Comparison of ENCODE assay signal across 29 cellular contexts in the genomic region with DNA sequence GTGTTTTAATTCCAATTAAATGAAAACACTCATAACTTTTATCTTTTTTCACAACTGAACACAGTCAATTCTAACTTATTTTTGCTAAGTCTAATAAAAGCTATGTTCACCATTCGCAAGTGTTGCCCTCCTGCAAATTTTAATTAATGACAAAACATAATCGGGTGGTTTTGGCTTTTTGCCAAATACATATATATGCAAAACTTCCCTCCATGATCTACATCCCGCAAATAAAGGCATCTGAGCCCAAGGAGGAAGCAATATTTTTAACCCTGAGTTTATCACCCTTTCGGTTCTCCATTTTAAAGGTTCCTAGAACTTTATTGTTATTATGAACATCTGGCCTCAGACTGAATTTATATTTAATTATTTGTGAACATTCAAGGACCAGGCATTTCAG.
"Had no signal": no experiment of that assay in that cellular context is flagged by ENCODE, and none has a peak within 500 bp of the region (broad histone marks: within the 10 kb centered on the region; RNA-seq: fewer than 3 reads in every experiment).

No MANE protein-coding gene starts in this region.

- H3K27ac ChIP-seq: ascending aorta, cardiac muscle cell, colonic mucosa, epithelial cell of prostate, esophagus squamous epithelium, heart right ventricle, ovary, sigmoid colon, thyroid gland, upper lobe of left lung, vagina, VCaP had no signal

- DNase-seq: activated CD4-positive, alpha-beta T cell treated with anti-CD3 and anti-CD28 coated beads for 48 hours; activated CD4-positive, alpha-beta T cell treated with anti-CD3 and anti-CD28 coated beads, Interleukin-2, amount 50 U/mL, for 48 hours; activated CD8-positive, alpha-beta memory T cell treated with anti-CD3 and anti-CD28 coated beads for 24 hours; activated effector memory CD4-positive, alpha-beta T cell treated with Interleukin-2 at 50 U/mL for 16 hours; activated naive CD4-positive, alpha-beta T cell treated with anti-CD3 and anti-CD28 coated beads for 36 hours; activated naive CD8-positive, alpha-beta T cell treated with anti-CD3 and anti-CD28 coated beads for 36 hours; cerebellar nuclear complex; colonic mucosa; effector CD8-positive, alpha-beta T cell; esophagus squamous epithelium; foreskin melanocyte; heart right ventricle; naive thymus-derived CD4-positive, alpha-beta T cell; ovary; sigmoid colon; small intestine; stimulated activated CD4-positive, alpha-beta T cell treated with anti-CD3 and anti-CD28 coated beads, Interleukin-4, amount 100 ng/mL, for 4 hours; stimulated activated CD8-positive, alpha-beta memory T cell treated with anti-CD3 and anti-CD28 coated beads, Interleukin-4, amount 100 ng/mL, for 48 hours; stimulated activated naive CD8-positive, alpha-beta T cell treated with anti-CD3 and anti-CD28 coated beads, Interleukin-15, amount 100 ng/mL, for 72 hours; thyroid gland; upper lobe of left lung had no signal

- H3K4me3 ChIP-seq: ascending aorta, cardiac muscle cell, colonic mucosa, esophagus squamous epithelium, heart right ventricle, ovary, sigmoid colon, thyroid gland, upper lobe of left lung, vagina had no signal

- H3K4me1 ChIP-seq: ascending aorta, thyroid gland, vagina had no signal

- FAIRE-seq: endometrium, small intestine, TTC549 had no signal

- ATAC-seq: heart right ventricle; naive thymus-derived CD4-positive, alpha-beta T cell; stimulated activated memory B cell treated with anti-CD40 and anti-IgM and Interleukin-4, amounts not matched to agents 10 μg/mL and 1 μg/mL and 100 μg/mL, for 72 hours; stimulated activated naive CD8-positive, alpha-beta T cell treated with anti-CD3 and anti-CD28 coated beads, Interleukin-15, amount 100 ng/mL, for 72 hours had no signal

- H3K27me3 ChIP-seq: ascending aorta, cardiac muscle cell, colonic mucosa, esophagus squamous epithelium, heart right ventricle, ovary, sigmoid colon, thyroid gland, upper lobe of left lung, vagina had no signal

- H3K36me3 ChIP-seq: ascending aorta, cardiac muscle cell, colonic mucosa, esophagus squamous epithelium, ovary, sigmoid colon, thyroid gland, upper lobe of left lung, vagina had no signal

- H3K9me3 ChIP-seq: ascending aorta, colonic mucosa, esophagus squamous epithelium, heart right ventricle, ovary, sigmoid colon, thyroid gland, upper lobe of left lung, vagina had no signal
